In the genomic region with DNA sequence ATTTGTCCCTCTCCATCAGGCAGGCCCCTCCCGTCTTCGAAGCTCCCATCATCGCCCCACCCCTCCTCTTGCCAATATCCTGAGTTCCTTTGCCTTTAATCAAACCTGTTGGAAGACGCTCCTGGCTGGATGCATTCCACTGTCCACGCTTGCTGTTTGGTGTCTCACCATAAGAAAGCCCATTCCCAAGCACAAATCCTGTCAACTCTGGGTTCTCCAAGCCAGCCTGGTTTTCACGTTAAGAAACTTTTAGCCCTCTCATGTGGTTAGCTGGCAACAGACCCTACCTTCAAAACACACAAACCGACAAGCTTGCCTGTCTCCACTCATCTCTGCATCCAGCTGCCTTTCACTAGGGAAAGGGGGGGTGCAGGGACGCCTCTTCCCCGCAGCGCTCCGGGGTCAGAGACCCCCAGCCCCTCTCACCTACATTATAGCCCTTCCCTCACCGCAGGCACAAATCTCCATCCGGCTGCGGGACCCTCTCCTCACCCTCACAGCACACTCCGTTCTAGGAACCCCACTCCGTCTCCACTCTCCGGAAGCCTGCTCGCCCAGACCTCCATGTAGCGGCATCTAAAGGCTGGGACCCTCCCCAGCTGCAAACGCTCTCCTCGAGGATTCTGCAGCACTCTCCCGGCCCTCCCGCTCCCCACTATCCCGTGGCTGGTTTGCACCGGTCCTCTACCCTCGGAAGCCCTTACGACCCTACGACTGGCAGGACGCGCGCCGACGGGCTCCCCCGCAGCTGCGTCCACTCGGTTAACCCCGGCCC, we compare ENCODE assay signal across 8 cellular contexts. TPM values are rescaled to one million over a fixed set of nuclear protein-coding genes. Genes with fewer than 3 reads are reported as not detected.
DNase-seq lines count a peak whose midpoint lies in the region; ATAC-seq and TF ChIP-seq lines count a peak whose summit lies in the region.

No MANE protein-coding gene starts in this region.

- peak overlapping the region; percentile 85 to 86 for H3K4me3 Mint-ChIP-seq in activated T-cell treated with anti-CD3 and anti-CD28 coated beads, Interleukin-2, amount 50 U/mL, for 72 hours

- intact Hi-C loops in esophagus muscularis mucosa (cut with DNase I) = loop anchor here (5.0 kb wide), 1 partner anchor 54 kb away; the partner anchor contains the start of genes SCN11A and WDR48

- H3K4me1 Mint-ChIP-seq in activated T-cell treated with anti-CD3 and anti-CD28 coated beads, Interleukin-2, amount 50 U/mL, for 72 hours (ENCODE audit: low read depth) = peaks cover 37% of the 10 kb centered on the region

- TF ChIP-seq CTCF in esophagus muscularis mucosa (IDR thresholded peaks at IDR 0.05) (no peak), neutrophil (IDR thresholded peaks at IDR 0.05) (no peak)

- H3K9me3 Mint-ChIP-seq in activated T-cell treated with anti-CD3 and anti-CD28 coated beads, Interleukin-2, amount 50 U/mL, for 72 hours = no peaks in the 10 kb centered on the region

- H3K4me1 ChIP-seq in esophagus muscularis mucosa (peaks cover 50 to 66% (median 62%) of the 10 kb centered on the region in 4 donors), neutrophil (ENCODE audit: control insufficient read depth in 1 of 2, insufficient read depth in 1 of 2, low read depth in 1 of 2, low read length in 1 of 2) (peaks cover 24 to 28% of the 10 kb centered on the region in 2 experiments)

- H3K36me3 ChIP-seq in esophagus muscularis mucosa = peaks cover 0 to 17% (median 14%) of the 10 kb centered on the region in 4 donors
- no peaks in the 10 kb centered on the region for H3K36me3 ChIP-seq in neutrophil

- TF ChIP-seq EP300 in esophagus muscularis mucosa (IDR thresholded peaks at IDR 0.05) = no peak

- peak overlapping the region; percentile 59 for H3K27ac Mint-ChIP-seq in activated T-cell treated with anti-CD3 and anti-CD28 coated beads, Interleukin-2, amount 50 U/mL, for 72 hours

- ATAC-seq in activated T-cell treated with anti-CD3 and anti-CD28 coated beads, Interleukin-2, amount 50 U/mL, for 72 hours (replicated peaks in 1 of 2) = peak in 1 of 2 donors; percentile 1
- ATAC-seq in HG03571 (IDR thresholded peaks at IDR 0.05; ENCODE audit: unreplicated experiment) = no peak

- H3K4me3 ChIP-seq in esophagus muscularis mucosa (peak overlapping the region; percentile 70 to 98 (median 89)), neutrophil (ENCODE audit: low read depth in 1 of 2, low read length in 1 of 2) (peak overlapping the region; percentile 86 to 87)

- no peak for DNase-seq in activated T-cell treated with anti-CD3 and anti-CD28 coated beads, Interleukin-2, amount 50 U/mL, for 72 hours
- no peak for DNase-seq in activated T-cell treated with anti-CD3 and anti-CD28 coated beads, Interleukin-2, amount 50 U/mL, for 1 hour
- DNase-seq in SK-MEL-5 (ENCODE audit: low read depth, low spot score) (peak; percentile 8), esophagus muscularis mucosa (ENCODE audit: extremely low spot score) (no peak), 8988T (no peak)
- no peak for DNase-seq in stimulated activated CD4-positive, alpha-beta T cell treated with anti-CD3 and anti-CD28 coated beads, Interleukin-12 subunit alpha, Interleukin-12 subunit beta, amount 100 ng/mL, for 4 hours

- no peaks in the 10 kb centered on the region for H3K27me3 Mint-ChIP-seq in activated T-cell treated with anti-CD3 and anti-CD28 coated beads, Interleukin-2, amount 50 U/mL, for 72 hours (ENCODE audit: low read depth)

- no peaks in the 10 kb centered on the region for H3K27me3 ChIP-seq in esophagus muscularis mucosa
- no peaks in the 10 kb centered on the region for H3K27me3 ChIP-seq in neutrophil

- H3K9me3 ChIP-seq in esophagus muscularis mucosa (no peaks in the 10 kb centered on the region), neutrophil (no peaks in the 10 kb centered on the region)

- H3K36me3 Mint-ChIP-seq in activated T-cell treated with anti-CD3 and anti-CD28 coated beads, Interleukin-2, amount 50 U/mL, for 72 hours (ENCODE audit: insufficient read depth in 2 of 2) = peaks cover 0 to 4% of the 10 kb centered on the region in 2 donors

- no peak for TF ChIP-seq POLR2A in esophagus muscularis mucosa (IDR thresholded peaks at IDR 0.05; ENCODE audit: low read depth)

- WGBS in esophagus muscularis mucosa = 4% methylated on average over 29 of the region's 37 CpGs

- H3K27ac ChIP-seq in esophagus muscularis mucosa (replicated peaks in 1 of 4) = peak overlapping the region; percentile 92 to 97 (median 96)
- peak overlapping the region; percentile 84 for H3K27ac ChIP-seq in neutrophil

- in situ Hi-C loops in SK-MEL-5 (cut with HindIII; ENCODE audit: low pct_unique_long_range_greater_than_20kb, low sequenced_read_pairs) = loop anchor here (25.0 kb wide), 1 partner anchor 181 kb away; the partner anchor contains the start of gene CX3CR1

RNA-seq across cellular contexts. Expression of gene GORASP1, which starts 1.0 kb away (rescaled TPM):
- 10 to 100 TPM; 20.0 to 24.5 TPM for total RNA-seq in activated T-cell treated with anti-CD3 and anti-CD28 coated beads, Interleukin-2, amount 50 U/mL, for 72 hours
- total RNA-seq in SK-MEL-5 (2014; rRNA removed; shearing (Covaris generic)) = 56.8 and 58.2 TPM in 2 replicates
- 56.3 and 62.0 TPM in 2 replicates for polyA plus RNA-seq in SK-MEL-5 (2015; cell fraction: cytosol; rRNA removed)
- 317 and 364 TPM in 2 replicates for polyA plus RNA-seq in SK-MEL-5 (2015; cell fraction: nucleus; rRNA removed)
- total RNA-seq in esophagus muscularis mucosa = 10 to 100 TPM; 53.7 to 88.7 (median 67.8) TPM

RNA-seq across cellular contexts. Expression of gene TTC21A, which starts 1.0 kb away (rescaled TPM):
- total RNA-seq in activated T-cell treated with anti-CD3 and anti-CD28 coated beads, Interleukin-2, amount 50 U/mL, for 72 hours = 1 to 10 TPM; 2.0 to 2.2 TPM
- total RNA-seq in SK-MEL-5 (2014; rRNA removed; shearing (Covaris generic)) = 0.95 and 1.7 TPM in 2 replicates
- polyA plus RNA-seq in SK-MEL-5 (2015; cell fraction: cytosol; rRNA removed) = 1.2 and 2.6 TPM in 2 replicates
- 29.1 and 31.5 TPM in 2 replicates for polyA plus RNA-seq in SK-MEL-5 (2015; cell fraction: nucleus; rRNA removed)
- 1 to 10 TPM; 1.7 to 8.6 (median 3.9) TPM for total RNA-seq in esophagus muscularis mucosa

RNA-seq across cellular contexts. Expression of gene CSRNP1, which starts 46.9 kb away (rescaled TPM):
- 10 to 100 TPM; 68.7 to 81.3 TPM for total RNA-seq in activated T-cell treated with anti-CD3 and anti-CD28 coated beads, Interleukin-2, amount 50 U/mL, for 72 hours
- total RNA-seq in SK-MEL-5 (2014; rRNA removed; shearing (Covaris generic)) = 4.2 and 5.2 TPM in 2 replicates
- polyA plus RNA-seq in SK-MEL-5 (2015; cell fraction: cytosol; rRNA removed) = 5.6 and 6.8 TPM in 2 replicates
- polyA plus RNA-seq in SK-MEL-5 (2015; cell fraction: nucleus; rRNA removed) = 5.8 and 6.8 TPM in 2 replicates
- 100 to 1,000 TPM in 1 of 4 donors, 10 to 100 TPM in 3; 27.8 to 183 (median 45.4) TPM for total RNA-seq in esophagus muscularis mucosa

RNA-seq across cellular contexts. Expression of gene WDR48, which starts 54.7 kb away (rescaled TPM):
- total RNA-seq in activated T-cell treated with anti-CD3 and anti-CD28 coated beads, Interleukin-2, amount 50 U/mL, for 72 hours = 10 to 100 TPM; 53.3 to 61.0 TPM
- 31.0 and 33.7 TPM in 2 replicates for total RNA-seq in SK-MEL-5 (2014; rRNA removed; shearing (Covaris generic))
- polyA plus RNA-seq in SK-MEL-5 (2015; cell fraction: cytosol; rRNA removed) = 17.8 and 24.0 TPM in 2 replicates
- polyA plus RNA-seq in SK-MEL-5 (2015; cell fraction: nucleus; rRNA removed) = 77.5 and 78.3 TPM in 2 replicates
- 10 to 100 TPM; 25.9 to 40.0 (median 29.8) TPM for total RNA-seq in esophagus muscularis mucosa

RNA-seq across cellular contexts. Expression of gene SCN11A, which starts 54.7 kb away (rescaled TPM):
- under 1 TPM; 0.22 to 0.44 TPM for total RNA-seq in activated T-cell treated with anti-CD3 and anti-CD28 coated beads, Interleukin-2, amount 50 U/mL, for 72 hours
- not detected in 2 replicates for total RNA-seq in SK-MEL-5 (2014; rRNA removed; shearing (Covaris generic))
- not detected in 2 replicates for polyA plus RNA-seq in SK-MEL-5 (2015; cell fraction: cytosol; rRNA removed)
- not detected in 2 replicates for polyA plus RNA-seq in SK-MEL-5 (2015; cell fraction: nucleus; rRNA removed)
- under 1 TPM; 0.34 to 0.99 (median 0.56) TPM for total RNA-seq in esophagus muscularis mucosa
